In genomic region chr5:5979362-5979760, GRCh38 we compare ENCODE assay signal across 13 cellular contexts.
A peak's percentile ranks its signal among the peaks of the same experiment; 100 is the strongest.
DNase-seq lines count a peak whose midpoint lies in the region; ATAC-seq and TF ChIP-seq lines count a peak whose summit lies in the region.
"Had no signal": no experiment of that assay in that cellular context is flagged by ENCODE, and none has a peak within 500 bp of the region (broad histone marks: within the 10 kb centered on the region; RNA-seq: fewer than 3 reads in every experiment).

No MANE protein-coding gene starts in this region.

- no peak overlapping the region for H3K18ac ChIP-seq in mesendoderm (ENCODE audit: low read length)

- no peak overlapping the region for H3K4ac ChIP-seq in mesendoderm (ENCODE audit: low read depth, low read length)

- H2BK15ac ChIP-seq in mesendoderm (replicated peaks; ENCODE audit: low read depth): no peak overlapping the region

- no peak overlapping the region for H4K8ac ChIP-seq in mesendoderm (ENCODE audit: low read depth, low read length)

- H3K27ac ChIP-seq in right atrium auricular region (no peak overlapping the region), mesendoderm (ENCODE audit: low read depth, low read length) (no peak overlapping the region)
- H3K27ac ChIP-seq: left ventricle myocardium inferior had no signal

- WGBS in mesendoderm (ENCODE audit: extremely low coverage, insufficient coverage, low lambda C conversion rate): no CpG with 5 or more reads among the region's 3 CpGs

- no peak overlapping the region for H4K5ac ChIP-seq in mesendoderm (ENCODE audit: low read length)

- no peak overlapping the region for H3K56ac ChIP-seq in mesendoderm (ENCODE audit: low read length)

- H3K4me1 Mint-ChIP-seq in naive thymus-derived CD8-positive, alpha-beta T cell: no peaks in the 10 kb centered on the region

- H3K9ac ChIP-seq in mesendoderm (ENCODE audit: low read length): no peak overlapping the region

- H3K27ac Mint-ChIP-seq in naive thymus-derived CD8-positive, alpha-beta T cell: no peak overlapping the region

- no peaks in the 10 kb centered on the region for H3K79me1 ChIP-seq in mesendoderm (ENCODE audit: low read length)

- no peak for TF ChIP-seq CTCF in right atrium auricular region (IDR thresholded peaks at IDR 0.05)
- TF ChIP-seq CTCF in cardiac fibroblast (IDR thresholded peaks at IDR 0.05; ENCODE audit: low read depth, low read length): no peak

- no peak overlapping the region for H3K4me2 ChIP-seq in mesendoderm (ENCODE audit: low read length)

- no peaks in the 10 kb centered on the region for H3K27me3 ChIP-seq in right atrium auricular region
- no peaks in the 10 kb centered on the region for H3K27me3 ChIP-seq in mesendoderm (ENCODE audit: insufficient read depth, low read length, poor library complexity)

- H3K4me3 Mint-ChIP-seq in naive thymus-derived CD8-positive, alpha-beta T cell: no peak overlapping the region

- no peaks in the 10 kb centered on the region for H3K36me3 Mint-ChIP-seq in naive thymus-derived CD8-positive, alpha-beta T cell

- DNase-seq in left cardiac atrium (peak; percentile 18), right atrium auricular region (ENCODE audit: low spot score) (no peak), cardiac fibroblast (ENCODE audit: low read depth in 2 of 2) (peak; percentile 2 to 20), mesendoderm (peak; percentile 64), NCI-H774 (lab: John Stamatoyannopoulos, UW) (no peak), mucosa of gallbladder (ENCODE audit: low spot score) (no peak)
- DNase-seq in naive thymus-derived CD8-positive, alpha-beta T cell: no peak
- DNase-seq in activated effector memory CD4-positive, alpha-beta T cell treated with Interleukin-2 at 50 U/mL for 16 hours: no peak
- DNase-seq: activated CD4-positive, alpha-beta T cell treated with anti-CD3 and anti-CD28 coated beads, Interleukin-2, amount 50 U/mL, for 48 hours; DMS 273 treated with DMSO at 0.1 percent for 48 hours; effector CD4-positive, alpha-beta T cell; left ventricle myocardium inferior; stimulated activated CD4-positive, alpha-beta T cell treated with anti-CD3 and anti-CD28 coated beads, Interleukin-12 subunit alpha, Interleukin-12 subunit beta, amount 100 ng/mL, for 4 hours had no signal

- H2AK5ac ChIP-seq in mesendoderm (ENCODE audit: low read length): no peak overlapping the region

- peaks cover 0 to 17% (median 3%) of the 10 kb centered on the region in 5 donors for H3K27me3 Mint-ChIP-seq in naive thymus-derived CD8-positive, alpha-beta T cell

- H3K23ac ChIP-seq in mesendoderm (ENCODE audit: low read length): no peak overlapping the region

- peaks cover 0 to 3% of the 10 kb centered on the region in 2 donors for H3K4me1 ChIP-seq in right atrium auricular region
- no peaks in the 10 kb centered on the region for H3K4me1 ChIP-seq in mesendoderm (ENCODE audit: control insufficient read depth, low read depth, low read length)
- H3K4me1 ChIP-seq: left ventricle myocardium inferior had no signal

- peak; percentile 70 to 93 for ATAC-seq in left cardiac atrium
- ATAC-seq in naive thymus-derived CD8-positive, alpha-beta T cell: no peak

- intact Hi-C loops in left cardiac atrium (cut with DNase I): no loop called here

- H3K79me2 ChIP-seq in mesendoderm (ENCODE audit: control insufficient read depth, insufficient read depth, low read length): no peaks in the 10 kb centered on the region

- H2BK5ac ChIP-seq in mesendoderm (ENCODE audit: low read length): no peak overlapping the region

- H3K9me3 ChIP-seq in right atrium auricular region: no peaks in the 10 kb centered on the region
- H3K9me3 ChIP-seq: left ventricle myocardium inferior had no signal

- no peak overlapping the region for H2BK120ac ChIP-seq in mesendoderm (ENCODE audit: low read depth, low read length)

- peaks cover 0 to 12% (median 2%) of the 10 kb centered on the region in 9 donors for H3K9me3 Mint-ChIP-seq in naive thymus-derived CD8-positive, alpha-beta T cell

- POLR2A ChIA-PET in naive thymus-derived CD8-positive, alpha-beta T cell (lab: Charles Lee): no interaction called here

- H3K4me3 ChIP-seq in right atrium auricular region (no peak overlapping the region), cardiac fibroblast (replicated peaks in 1 of 2; ENCODE audit: low read depth in 2 of 2, low read length in 2 of 2) (no peak overlapping the region), mesendoderm (ENCODE audit: low read length) (no peak overlapping the region)
- H3K4me3 ChIP-seq: left ventricle myocardium inferior had no signal

- H3K36me3 ChIP-seq in right atrium auricular region (no peaks in the 10 kb centered on the region), mesendoderm (ENCODE audit: control insufficient read depth, insufficient read depth, low read length) (no peaks in the 10 kb centered on the region)
- H3K36me3 ChIP-seq: left ventricle myocardium inferior had no signal

Comparison
In these comparisons a context has a peak if more than half of its experiments do, and no peak if none do; other contexts are left out.
1. DNase-seq: peak in left cardiac atrium (single experiment), cardiac fibroblast (2 of 2) and mesendoderm (single experiment); none in right atrium auricular region (single experiment), naive thymus-derived CD8-positive, alpha-beta T cell (0 of 10), NCI-H774 (single experiment), activated effector memory CD4-positive, alpha-beta T cell treated with Interleukin-2 at 50 U/mL for 16 hours (single experiment) and mucosa of gallbladder (single experiment).
2. ATAC-seq: peak in left cardiac atrium (2 of 2); none in naive thymus-derived CD8-positive, alpha-beta T cell (0 of 2).